In genomic region chr1:156656779-156657160, GRCh38 we compare ENCODE assay signal across 10 cellular contexts. TPM values are rescaled to one million over a fixed set of nuclear protein-coding genes. Genes with fewer than 3 reads are reported as not detected.
A peak's percentile ranks its signal among the peaks of the same experiment; 100 is the strongest.
DNase-seq lines count a peak whose midpoint lies in the region; ATAC-seq, FAIRE-seq and TF ChIP-seq lines count a peak whose summit lies in the region.
"Had no signal": no experiment of that assay in that cellular context is flagged by ENCODE, and none has a peak within 500 bp of the region (broad histone marks: within the 10 kb centered on the region; RNA-seq: fewer than 3 reads in every experiment).

No MANE protein-coding gene starts in this region.

- 62% methylated on average over 9 of the region's 18 CpGs for WGBS in mammary epithelial cell (ENCODE audit: low coverage, missing lambda C conversion rate)
- WGBS in GM12878 (ENCODE audit: insufficient coverage, insufficient replicate concordance, low lambda C conversion rate, missing lambda C conversion rate): 20% methylated on average over 13 of the region's 18 CpGs
- WGBS in upper lobe of left lung, 2 donors: 3 to 11% methylated on average over 7 to 17 of the region's 18 CpGs

- H3K4me3 Mint-ChIP-seq in memory B cell (peak overlapping the region; percentile 84), Calu3 (ENCODE audit: low read depth, unreplicated experiment) (no peak overlapping the region)

- no peaks in the 10 kb centered on the region for H4K20me1 ChIP-seq in mammary epithelial cell (ENCODE audit: insufficient read depth, low read length)
- peaks cover 8% of the 10 kb centered on the region; the same call in 1 of the 2 replicates for H4K20me1 ChIP-seq in GM12878 (ENCODE audit: control insufficient read depth, insufficient read depth)

- TF ChIP-seq POLR2A in breast epithelium (IDR thresholded peaks at IDR 0.05) (no peak), GM12878 (IDR thresholded peaks at IDR 0.05; ENCODE audit: low read depth, low read length) (no peak), upper lobe of left lung (IDR thresholded peaks at IDR 0.05) (no peak)

- RAD21 ChIA-PET in GM12878 (lab: Charles Lee; ENCODE audit: unreplicated experiment): interaction anchor here (1.9 to 6.0 kb wide), 2 partner anchors 22 to 33 kb away, joined by 9 to 58 read pairs; partner anchors contain the start of gene NES

- H3K36me3 Mint-ChIP-seq in memory B cell (peaks cover 2% of the 10 kb centered on the region), Calu3 (ENCODE audit: insufficient read depth, unreplicated experiment) (peaks cover 61% of the 10 kb centered on the region)

- in situ Hi-C loops in mammary epithelial cell (cut with MboI; ENCODE audit: low sequenced_read_pairs in 2 of 2) (no loop called here), GM12878 (cut with MboI) (no loop called here)

- no peak overlapping the region for H2AFZ ChIP-seq in mammary epithelial cell (ENCODE audit: low read depth, low read length)
- H2AFZ ChIP-seq in GM12878 (ENCODE audit: control insufficient read depth, low read depth, low read length): no peak overlapping the region

- no peak for DNase-seq in breast epithelium (ENCODE audit: low spot score in 2 of 2)
- DNase-seq in mammary epithelial cell: no peak
- no peak for DNase-seq in GM12878 (ENCODE audit: low read depth, low spot score)
- no peak for DNase-seq in memory B cell (ENCODE audit: low spot score in 2 of 2)
- DNase-seq in upper lobe of left lung: peak in 1 of 2 donors; percentile 61
- no peak for DNase-seq in Calu3
- DNase-seq in NCI-H2196 treated with DMSO at 0.1 percent for 48 hours (lab: John Stamatoyannopoulos, UW; ENCODE audit: unreplicated experiment): no peak
- DNase-seq: DMS153 had no signal

- no peak for TF ChIP-seq EP300 in GM12878 (IDR thresholded peaks at IDR 0.05; ENCODE audit: borderline replicate concordance in 1 of 2, control insufficient read depth in 1 of 2, low read depth in 2 of 2, low read length in 2 of 2)
- TF ChIP-seq EP300 in upper lobe of left lung (IDR thresholded peaks at IDR 0.05): no peak

- H3K27me3 Mint-ChIP-seq in memory B cell (peaks cover 37% of the 10 kb centered on the region), Calu3 (ENCODE audit: unreplicated experiment) (no peaks in the 10 kb centered on the region)

- intact Hi-C loops in breast epithelium (cut with DNase I; ENCODE audit: low total_unique reads) (loop anchor here (10.0 kb wide), 1 partner anchor 72 kb away; no protein-coding TSS in a partner anchor), mammary epithelial cell (cut with micrococcal nuclease) (loop anchor here (1.0 kb wide), 2 partner anchors 29 to 72 kb away; no protein-coding TSS in a partner anchor), GM12878 (cut with micrococcal nuclease; ENCODE audit: unreplicated experiment) (loop anchor here (1.0 kb wide), 1 partner anchor 29 kb away; no protein-coding TSS in a partner anchor), Calu3 (cut with micrococcal nuclease; ENCODE audit: unreplicated experiment) (loop anchor here (1.0 kb wide), 1 partner anchor 29 kb away; no protein-coding TSS in a partner anchor)

- no peaks in the 10 kb centered on the region for H3K9me3 ChIP-seq in breast epithelium
- H3K9me3 ChIP-seq in mammary epithelial cell (replicated peaks; ENCODE audit: insufficient read depth, low read length): no peaks in the 10 kb centered on the region
- H3K9me3 ChIP-seq in GM12878 (replicated peaks; ENCODE audit: control insufficient read depth, insufficient read depth, low read length): no peaks in the 10 kb centered on the region
- no peaks in the 10 kb centered on the region for H3K9me3 ChIP-seq in upper lobe of left lung

- FAIRE-seq in GM12878 (lab: Jason Lieb, UNC): no peak
- FAIRE-seq: small intestine had no signal

- H3K79me2 ChIP-seq in mammary epithelial cell (ENCODE audit: insufficient read depth, low read length): peaks cover 10% of the 10 kb centered on the region
- H3K79me2 ChIP-seq in GM12878 (ENCODE audit: control insufficient read depth, insufficient read depth, low read length): peaks cover 23% of the 10 kb centered on the region

- no peaks in the 10 kb centered on the region for H3K36me3 ChIP-seq in breast epithelium
- H3K36me3 ChIP-seq in mammary epithelial cell (ENCODE audit: insufficient read depth, low read length): no peaks in the 10 kb centered on the region
- H3K36me3 ChIP-seq in GM12878 (ENCODE audit: control insufficient read depth in 2 of 2, insufficient read depth in 2 of 2, low read length in 1 of 2): no peaks in the 10 kb centered on the region
- H3K36me3 ChIP-seq in upper lobe of left lung: no peaks in the 10 kb centered on the region

- H3K4me1 ChIP-seq in breast epithelium: peaks cover 7 to 32% of the 10 kb centered on the region in 2 donors
- peaks cover 30% of the 10 kb centered on the region for H3K4me1 ChIP-seq in mammary epithelial cell (ENCODE audit: insufficient read depth, low read length)
- peaks cover 41% of the 10 kb centered on the region for H3K4me1 ChIP-seq in GM12878 (ENCODE audit: control insufficient read depth, insufficient read depth, low read length)
- peaks cover 40 to 49% (median 43%) of the 10 kb centered on the region in 4 donors for H3K4me1 ChIP-seq in upper lobe of left lung

- no peak overlapping the region for H3K4me2 ChIP-seq in mammary epithelial cell (ENCODE audit: insufficient read depth, low read depth, low read length)
- H3K4me2 ChIP-seq in GM12878 (ENCODE audit: control insufficient read depth, insufficient read depth): peak overlapping the region; percentile 89

- CTCF ChIA-PET in mammary epithelial cell (lab: Charles Lee; ENCODE audit: low non-redundant PET): no interaction called here
- CTCF ChIA-PET in GM12878 (lab: Yijun Ruan, JAX): interaction anchor here (0.6 to 8.3 kb wide), 5 partner anchors 14 to 437 kb away, joined by 3 to 208 read pairs (median 16); partner anchors contain the start of genes BCAN, ISG20L2 and METTL25B
- CTCF ChIA-PET in Calu3 (lab: Charles Lee): no interaction called here

- no peak overlapping the region for H3K27ac ChIP-seq in breast epithelium
- no peak overlapping the region for H3K27ac ChIP-seq in mammary epithelial cell (ENCODE audit: insufficient read depth, low read depth, low read length)
- no peak overlapping the region for H3K27ac ChIP-seq in GM12878 (ENCODE audit: control insufficient read depth, insufficient read depth)
- no peak overlapping the region for H3K27ac ChIP-seq in upper lobe of left lung

- POLR2A ChIA-PET in GM12878 (lab: Charles Lee): interaction anchor here (0.5 to 1.2 kb wide), 2 partner anchors 9 to 271 kb away, joined by 3 to 4 read pairs; no protein-coding TSS in a partner anchor

- H3K9ac ChIP-seq in mammary epithelial cell (ENCODE audit: insufficient read depth, low read length) (no peak overlapping the region), GM12878 (ENCODE audit: control insufficient read depth, insufficient read depth, low read length) (no peak overlapping the region)

- peaks cover 45% of the 10 kb centered on the region for H3K4me1 Mint-ChIP-seq in memory B cell
- peaks cover 49% of the 10 kb centered on the region for H3K4me1 Mint-ChIP-seq in Calu3 (ENCODE audit: low read depth, unreplicated experiment)

- dilution Hi-C loops in mammary epithelial cell (cut with HindIII; ENCODE audit: low sequenced_read_pairs): no loop called here

- peak overlapping the region; percentile 27 to 54 (median 43) for H3K4me3 ChIP-seq in breast epithelium
- no peak overlapping the region for H3K4me3 ChIP-seq in mammary epithelial cell (replicated peaks in 1 of 3; ENCODE audit: insufficient read depth in 1 of 3, low read depth in 2 of 3, low read length in 3 of 3)
- H3K4me3 ChIP-seq in GM12878: no peak overlapping the region; the same call in 1 of the 2 replicates
- H3K4me3 ChIP-seq in upper lobe of left lung: peak overlapping the region in 3 of 4 donors; percentile 8 to 42 (median 30)

- BruUV-seq in mammary epithelial cell (replicated peaks; lab: Mats Ljungman, UMichigan) (no TSS peak), GM12878 (replicated peaks; lab: Mats Ljungman, UMichigan) (no TSS peak), Calu3 (replicated peaks; lab: Mats Ljungman, UMichigan) (no TSS peak)

- H3K9me3 Mint-ChIP-seq in memory B cell: no peaks in the 10 kb centered on the region
- H3K9me3 Mint-ChIP-seq in Calu3 (ENCODE audit: low read depth, unreplicated experiment): no peaks in the 10 kb centered on the region

- ATAC-seq in GM12878 (no peak), memory B cell (ENCODE audit: low read depth) (no peak), upper lobe of left lung (ENCODE audit: low FRiP score in 2 of 2) (no peak), GM21619 (IDR thresholded peaks at IDR 0.05; ENCODE audit: unreplicated experiment) (no peak)

- SMC1A ChIA-PET in GM12878 (lab: Charles Lee; ENCODE audit: uncharacterized antibody, unreplicated experiment): interaction anchor here (2.0 kb wide), 1 partner anchor 21 kb away, joined by 7 read pairs; no protein-coding TSS in a partner anchor

- H3K27me3 ChIP-seq in breast epithelium (no peaks in the 10 kb centered on the region), mammary epithelial cell (ENCODE audit: insufficient read depth, low read length) (no peaks in the 10 kb centered on the region), GM12878 (replicated peaks in 1 of 2; ENCODE audit: control insufficient read depth in 2 of 2, insufficient read depth in 2 of 2, low read length in 1 of 2) (0 out of 4 replicates have a peak, but pooled peaks cover 0 to 2% of the 10 kb centered on the region in 2 experiments), upper lobe of left lung (peaks cover 0 to 16% (median 2%) of the 10 kb centered on the region in 4 donors)

- H3K27ac Mint-ChIP-seq in memory B cell (no peak overlapping the region), Calu3 (ENCODE audit: unreplicated experiment) (no peak overlapping the region)

- TF ChIP-seq RAD21 in GM12878 (IDR thresholded peaks at IDR 0.05; ENCODE audit: insufficient read depth, low read depth, low read length): no peak

- TF ChIP-seq CTCF in breast epithelium (IDR thresholded peaks at IDR 0.05): no peak
- TF ChIP-seq CTCF in mammary epithelial cell (conservative IDR thresholded peaks at IDR 0.05 in 1 of 2, IDR thresholded peaks at IDR 0.05 in 1 of 2; ENCODE audit: extremely low read depth in 1 of 2, insufficient read depth in 1 of 2, low read depth in 1 of 2, low read length in 2 of 2): no peak
- no peak for TF ChIP-seq CTCF in GM12878 (IDR thresholded peaks at IDR 0.05 in 2 of 3, conservative IDR thresholded peaks at IDR 0.05 in 1 of 3; ENCODE audit: control insufficient read depth in 2 of 3, extremely low read depth in 1 of 3, insufficient read depth in 1 of 3, low read depth in 3 of 3, low read length in 3 of 3)
- no peak for TF ChIP-seq CTCF in upper lobe of left lung (IDR thresholded peaks at IDR 0.05)
- TF ChIP-seq CTCF in Calu3 (IDR thresholded peaks at IDR 0.05; ENCODE audit: unreplicated experiment): no peak

RNA-seq across cellular contexts. Expression of gene BCAN, which starts 14.9 kb away (rescaled TPM):
- under 1 TPM in 1 of 3 donors, not detected in 2; 0.44 TPM for total RNA-seq in breast epithelium
- not detected for total RNA-seq in mammary epithelial cell
- polyA plus RNA-seq in mammary epithelial cell: not detected
- polyA minus RNA-seq in mammary epithelial cell: not detected
- total RNA-seq in GM12878 (2013; cell fraction: nucleolus; rRNA removed): 0.40 and 0.44 TPM in 2 replicates
- 0.11 and 0.40 TPM in 2 replicates for total RNA-seq in GM12878 (2014; rRNA removed)
- 0.09 TPM in 1 of 2 replicates, not detected in the other for total RNA-seq in GM12878 (2014; rRNA removed; fragmentation: Illumina TruSeq; extraction: Trizol)
- 0.18 and 0.24 TPM in 2 replicates for total RNA-seq in GM12878 (2021)
- polyA plus RNA-seq in GM12878 (2011; ENCODE audit: low read depth): 0.16 TPM
- polyA plus RNA-seq in GM12878 (2011; rRNA removed): 0.04 and 0.10 TPM in 2 replicates
- 0.22 and 0.27 TPM in 2 replicates for polyA plus RNA-seq in GM12878 (2011; cell fraction: cytosol; rRNA removed)
- 0.31 and 0.47 TPM in 2 replicates for polyA plus RNA-seq in GM12878 (2011; cell fraction: nucleus; rRNA removed)
- polyA plus RNA-seq in GM12878 (2012): 0.26 and 0.31 TPM in 2 replicates
- 0.12 and 0.17 TPM in 2 replicates for polyA plus RNA-seq in GM12878 (2014; fragmentation: Illumina TruSeq; extraction: Trizol)
- under 1 TPM; 0.05 to 0.06 TPM for polyA plus RNA-seq in GM12878 (2014; fragmentation: Nextera tagmentation; extraction: Ambion mirVana)
- polyA plus RNA-seq in GM12878 (2014; rRNA removed): 0.23 and 0.25 TPM in 2 replicates
- polyA plus RNA-seq in GM12878 (2016; fragmentation: Nextera tagmentation; extraction: Ambion mirVana): 1 to 10 TPM in 1 of 2 experiments, under 1 TPM in 1; 0.75 to 1.3 TPM
- polyA minus RNA-seq in GM12878 (2011; rRNA and poly(A)+ RNA removed): 0.15 TPM in 1 of 2 replicates, not detected in the other
- not detected in 2 replicates for polyA minus RNA-seq in GM12878 (2011; cell fraction: cytosol; rRNA and poly(A)+ RNA removed)
- polyA minus RNA-seq in GM12878 (2011; cell fraction: nucleus; rRNA and poly(A)+ RNA removed): not detected in 2 replicates
- total RNA-seq in upper lobe of left lung: under 1 TPM in 2 of 6 donors, not detected in 4; 0.11 to 0.13 TPM
- not detected in 2 replicates for total RNA-seq in Calu3 (2022)

RNA-seq across cellular contexts. Expression of gene NES, which starts 20.4 kb away (rescaled TPM):
- 10 to 100 TPM in 2 of 3 donors, 1 to 10 TPM in 1; 9.9 to 28.5 (median 14.9) TPM for total RNA-seq in breast epithelium
- total RNA-seq in mammary epithelial cell: 10 to 100 TPM in 1 of 2 donors, under 1 TPM in 1; 0.07 to 49.0 TPM
- polyA plus RNA-seq in mammary epithelial cell: 0.06 TPM
- not detected for polyA minus RNA-seq in mammary epithelial cell
- 0.17 and 0.24 TPM in 2 replicates for total RNA-seq in GM12878 (2013; cell fraction: nucleolus; rRNA removed)
- total RNA-seq in GM12878 (2014; rRNA removed): under 0.01 and 0.05 TPM in 2 replicates
- under 0.01 and 0.05 TPM in 2 replicates for total RNA-seq in GM12878 (2014; rRNA removed; fragmentation: Illumina TruSeq; extraction: Trizol)
- 0.15 and 0.21 TPM in 2 replicates for total RNA-seq in GM12878 (2021)
- polyA plus RNA-seq in GM12878 (2011; ENCODE audit: low read depth): not detected
- not detected in 2 replicates for polyA plus RNA-seq in GM12878 (2011; rRNA removed)
- polyA plus RNA-seq in GM12878 (2011; cell fraction: cytosol; rRNA removed): not detected in 2 replicates
- polyA plus RNA-seq in GM12878 (2011; cell fraction: nucleus; rRNA removed): not detected in 2 replicates
- 0.03 and 0.04 TPM in 2 replicates for polyA plus RNA-seq in GM12878 (2012)
- 0.01 TPM in 1 of 2 replicates, not detected in the other for polyA plus RNA-seq in GM12878 (2014; fragmentation: Illumina TruSeq; extraction: Trizol)
- polyA plus RNA-seq in GM12878 (2014; fragmentation: Nextera tagmentation; extraction: Ambion mirVana): not detected
- 0.01 and 0.04 TPM in 2 replicates for polyA plus RNA-seq in GM12878 (2014; rRNA removed)
- polyA plus RNA-seq in GM12878 (2016; fragmentation: Nextera tagmentation; extraction: Ambion mirVana): under 1 TPM in 1 of 2 experiments, not detected in 1; 0.03 TPM
- 0.05 TPM in 1 of 2 replicates, not detected in the other for polyA minus RNA-seq in GM12878 (2011; rRNA and poly(A)+ RNA removed)
- not detected in 2 replicates for polyA minus RNA-seq in GM12878 (2011; cell fraction: cytosol; rRNA and poly(A)+ RNA removed)
- polyA minus RNA-seq in GM12878 (2011; cell fraction: nucleus; rRNA and poly(A)+ RNA removed): not detected in 2 replicates
- total RNA-seq in upper lobe of left lung: 10 to 100 TPM; 25.9 to 93.5 (median 34.3) TPM
- 6.1 and 7.4 TPM in 2 replicates for total RNA-seq in Calu3 (2022)

RNA-seq across cellular contexts. Expression of gene HAPLN2, which starts 37.6 kb away (rescaled TPM):
- total RNA-seq in breast epithelium (not detected), mammary epithelial cell (not detected), GM12878 (2014; rRNA removed) (not detected in 2 replicates), GM12878 (2014; rRNA removed; fragmentation: Illumina TruSeq; extraction: Trizol) (not detected in 2 replicates), GM12878 (2021) (not detected in 2 replicates), upper lobe of left lung (1 to 10 TPM in 1 of 6 donors, under 1 TPM in 2, not detected in 3; 0.14 to 5.0 (median 0.37) TPM), Calu3 (2022) (0.27 TPM in 1 of 2 replicates, not detected in the other)
- polyA plus RNA-seq in mammary epithelial cell (not detected), GM12878 (2011; rRNA removed) (not detected in 2 replicates), GM12878 (2014; fragmentation: Illumina TruSeq; extraction: Trizol) (not detected in 2 replicates), GM12878 (2014; fragmentation: Nextera tagmentation; extraction: Ambion mirVana) (not detected), GM12878 (2014; rRNA removed) (0.15 TPM in 1 of 2 replicates, not detected in the other), GM12878 (2016; fragmentation: Nextera tagmentation; extraction: Ambion mirVana) (under 1 TPM in 1 of 2 experiments, not detected in 1; 0.24 TPM)
- not detected for polyA minus RNA-seq in mammary epithelial cell
- total RNA-seq in GM12878 (2013; cell fraction: nucleolus; rRNA removed): not detected in 2 replicates
- polyA plus RNA-seq in GM12878 (2011; ENCODE audit: low read depth): not detected
- 0.07 and 0.12 TPM in 2 replicates for polyA plus RNA-seq in GM12878 (2011; cell fraction: cytosol; rRNA removed)
- polyA plus RNA-seq in GM12878 (2011; cell fraction: nucleus; rRNA removed): 0.79 and 1.1 TPM in 2 replicates
- 0.11 TPM in 1 of 2 replicates, not detected in the other for polyA plus RNA-seq in GM12878 (2012)
- polyA minus RNA-seq in GM12878 (2011; rRNA and poly(A)+ RNA removed): not detected in 2 replicates
- polyA minus RNA-seq in GM12878 (2011; cell fraction: cytosol; rRNA and poly(A)+ RNA removed): not detected in 2 replicates
- polyA minus RNA-seq in GM12878 (2011; cell fraction: nucleus; rRNA and poly(A)+ RNA removed): not detected in 2 replicates

RNA-seq across cellular contexts. Expression of gene CRABP2, which starts 48.6 kb away (rescaled TPM):
- total RNA-seq in breast epithelium (10 to 100 TPM in 2 of 3 donors, 1 to 10 TPM in 1; 4.2 to 61.6 (median 28.2) TPM), mammary epithelial cell (10 to 100 TPM in 1 of 2 donors, 1 to 10 TPM in 1; 7.0 to 29.5 TPM), GM12878 (2014; rRNA removed) (0.56 TPM in 1 of 2 replicates, not detected in the other), GM12878 (2014; rRNA removed; fragmentation: Illumina TruSeq; extraction: Trizol) (0.40 and 0.83 TPM in 2 replicates), GM12878 (2021) (1.2 and 1.3 TPM in 2 replicates), upper lobe of left lung (1 to 10 TPM in 4 of 6 donors, under 1 TPM in 1, not detected in 1; 0.76 to 8.1 (median 3.9) TPM), Calu3 (2022) (17.6 and 27.3 TPM in 2 replicates)
- polyA plus RNA-seq in mammary epithelial cell (6.2 TPM), GM12878 (2011; rRNA removed) (0.22 TPM in 1 of 2 replicates, not detected in the other), GM12878 (2014; fragmentation: Illumina TruSeq; extraction: Trizol) (1.1 and 3.6 TPM in 2 replicates), GM12878 (2014; fragmentation: Nextera tagmentation; extraction: Ambion mirVana) (under 1 TPM; 0.21 to 0.31 TPM), GM12878 (2014; rRNA removed) (0.41 and 1.0 TPM in 2 replicates), GM12878 (2016; fragmentation: Nextera tagmentation; extraction: Ambion mirVana) (under 1 TPM; 0.25 to 0.42 TPM)
- polyA minus RNA-seq in mammary epithelial cell: 1.3 TPM
- total RNA-seq in GM12878 (2013; cell fraction: nucleolus; rRNA removed): not detected in 2 replicates
- polyA plus RNA-seq in GM12878 (2011; ENCODE audit: low read depth): 0.55 TPM
- 0.10 and 0.37 TPM in 2 replicates for polyA plus RNA-seq in GM12878 (2011; cell fraction: cytosol; rRNA removed)
- 0.90 and 3.1 TPM in 2 replicates for polyA plus RNA-seq in GM12878 (2011; cell fraction: nucleus; rRNA removed)
- 0.46 and 0.73 TPM in 2 replicates for polyA plus RNA-seq in GM12878 (2012)
- polyA minus RNA-seq in GM12878 (2011; rRNA and poly(A)+ RNA removed): not detected in 2 replicates
- not detected in 2 replicates for polyA minus RNA-seq in GM12878 (2011; cell fraction: cytosol; rRNA and poly(A)+ RNA removed)
- not detected in 2 replicates for polyA minus RNA-seq in GM12878 (2011; cell fraction: nucleus; rRNA and poly(A)+ RNA removed)

RNA-seq across cellular contexts. Expression of gene GPATCH4, which starts 55.5 kb away (rescaled TPM):
- 10 to 100 TPM; 20.2 to 31.1 (median 23.7) TPM for total RNA-seq in breast epithelium
- 10 to 100 TPM; 16.3 to 49.7 TPM for total RNA-seq in mammary epithelial cell
- 38.7 TPM for polyA plus RNA-seq in mammary epithelial cell
- 62.9 TPM for polyA minus RNA-seq in mammary epithelial cell
- 62.1 and 73.0 TPM in 2 replicates for total RNA-seq in GM12878 (2013; cell fraction: nucleolus; rRNA removed)
- 33.5 and 35.5 TPM in 2 replicates for total RNA-seq in GM12878 (2014; rRNA removed)
- 62.1 and 65.3 TPM in 2 replicates for total RNA-seq in GM12878 (2014; rRNA removed; fragmentation: Illumina TruSeq; extraction: Trizol)
- total RNA-seq in GM12878 (2021): 53.2 and 60.7 TPM in 2 replicates
- 44.4 TPM for polyA plus RNA-seq in GM12878 (2011; ENCODE audit: low read depth)
- polyA plus RNA-seq in GM12878 (2011; rRNA removed): 50.0 and 55.9 TPM in 2 replicates
- 33.6 and 44.2 TPM in 2 replicates for polyA plus RNA-seq in GM12878 (2011; cell fraction: cytosol; rRNA removed)
- polyA plus RNA-seq in GM12878 (2011; cell fraction: nucleus; rRNA removed): 49.9 and 57.1 TPM in 2 replicates
- 29.2 and 43.3 TPM in 2 replicates for polyA plus RNA-seq in GM12878 (2012)
- 89.3 and 95.9 TPM in 2 replicates for polyA plus RNA-seq in GM12878 (2014; fragmentation: Illumina TruSeq; extraction: Trizol)
- polyA plus RNA-seq in GM12878 (2014; fragmentation: Nextera tagmentation; extraction: Ambion mirVana): 10 to 100 TPM; 82.5 to 90.4 TPM
- polyA plus RNA-seq in GM12878 (2014; rRNA removed): 49.6 and 49.9 TPM in 2 replicates
- polyA plus RNA-seq in GM12878 (2016; fragmentation: Nextera tagmentation; extraction: Ambion mirVana): 100 to 1,000 TPM; 108 to 111 TPM
- polyA minus RNA-seq in GM12878 (2011; rRNA and poly(A)+ RNA removed): 55.6 and 71.4 TPM in 2 replicates
- 13.2 and 19.0 TPM in 2 replicates for polyA minus RNA-seq in GM12878 (2011; cell fraction: cytosol; rRNA and poly(A)+ RNA removed)
- 40.1 and 73.7 TPM in 2 replicates for polyA minus RNA-seq in GM12878 (2011; cell fraction: nucleus; rRNA and poly(A)+ RNA removed)
- total RNA-seq in upper lobe of left lung: 10 to 100 TPM in 5 of 6 donors, 1 to 10 TPM in 1; 5.7 to 26.2 (median 19.4) TPM
- total RNA-seq in Calu3 (2022): 52.4 and 57.0 TPM in 2 replicates

Comparison
In these comparisons a context has a peak if more than half of its experiments do, and no peak if none do; other contexts are left out.
1. H3K4me3 ChIP-seq: peak in breast epithelium (3 of 3) and upper lobe of left lung (3 of 4); none in mammary epithelial cell (0 of 3) and GM12878 (single experiment).